17 cellular contexts compared by ENCODE assay signal in genomic region chr11:75023446-75024067, GRCh38. TPM values are rescaled to one million over a fixed set of nuclear protein-coding genes. Genes with fewer than 3 reads are reported as not detected.
DNase-seq lines count a peak whose midpoint lies in the region; ATAC-seq and TF ChIP-seq lines count a peak whose summit lies in the region.
"Had no signal": no experiment of that assay in that cellular context is flagged by ENCODE, and none has a peak within 500 bp of the region (broad histone marks: within the 10 kb centered on the region; RNA-seq: fewer than 3 reads in every experiment).

No MANE protein-coding gene starts in this region.

- H3K9me3 Mint-ChIP-seq in progenitor cell of endocrine pancreas (ENCODE audit: low read depth) (peaks cover 4% of the 10 kb centered on the region), endodermal cell (peaks cover 23% of the 10 kb centered on the region)

- DNase-seq in T-helper 17 cell, result no peak
- DNase-seq in inferior parietal cortex (ENCODE audit: extremely low spot score), result peak; percentile 8
- no peak for DNase-seq in progenitor cell of endocrine pancreas (ENCODE audit: low spot score, unreplicated experiment)
- no peak for DNase-seq in cerebellum (ENCODE audit: low spot score)
- DNase-seq in endodermal cell, result no peak
- no peak for DNase-seq in NCI-H524 (lab: John Stamatoyannopoulos, UW)

- H3K36me3 Mint-ChIP-seq in T-helper 17 cell (ENCODE audit: low read depth) (peaks cover 8% of the 10 kb centered on the region), progenitor cell of endocrine pancreas (ENCODE audit: insufficient read depth) (peaks cover 5% of the 10 kb centered on the region), endodermal cell (ENCODE audit: low read depth) (peaks cover 4% of the 10 kb centered on the region)

- H3K9me3 ChIP-seq in T-helper 17 cell (ENCODE audit: control insufficient read depth, low read length, poor library complexity, severe bottlenecking) (no peaks in the 10 kb centered on the region), endodermal cell (ENCODE audit: control insufficient read depth, low read length) (peaks cover 13% of the 10 kb centered on the region)
- H3K9me3 ChIP-seq: colonic mucosa, HAP-1, prostate gland had no signal

- H3K4me3 ChIP-seq in endodermal cell (ENCODE audit: low read length), result no peak overlapping the region
- H3K4me3 ChIP-seq: BLaER1 treated with 17β-estradiol and CSF1 and Interleukin-3, amounts not matched to agents 10 nM and 100 nM; colonic mucosa; HAP-1; heart left ventricle; prostate gland; SK-N-MC had no signal

- no peak overlapping the region for H3K9ac ChIP-seq in endodermal cell (ENCODE audit: extremely low read depth, low read length, poor library complexity, severe bottlenecking)
- H3K9ac ChIP-seq: BLaER1 treated with 17β-estradiol and CSF1 and Interleukin-3, amounts not matched to agents 10 nM and 100 nM had no signal

- H3K4me3 Mint-ChIP-seq in T-helper 17 cell (no peak overlapping the region), progenitor cell of endocrine pancreas (ENCODE audit: low read depth) (no peak overlapping the region), endodermal cell (no peak overlapping the region)
- H3K4me3 Mint-ChIP-seq: effector memory CD8-positive, alpha-beta T cell had no signal

- no peak overlapping the region for H3K27ac ChIP-seq in endodermal cell (ENCODE audit: low read depth, low read length)
- H3K27ac ChIP-seq: BLaER1 treated with 17β-estradiol and CSF1 and Interleukin-3, amounts not matched to agents 10 nM and 100 nM; brain microvascular endothelial cell; colonic mucosa; prostate gland; RWPE1; SK-N-MC had no signal

- ATAC-seq in GM19324 (IDR thresholded peaks at IDR 0.05; ENCODE audit: low FRiP score, unreplicated experiment) (peak; percentile 17), T-helper 17 cell (no peak), GM18870 (IDR thresholded peaks at IDR 0.05; ENCODE audit: unreplicated experiment) (no peak)

- H3K27me3 ChIP-seq in endodermal cell (ENCODE audit: control insufficient read depth, insufficient read depth, low read length, poor library complexity, severe bottlenecking), result peaks cover 11% of the 10 kb centered on the region
- H3K27me3 ChIP-seq: BLaER1 treated with 17β-estradiol and CSF1 and Interleukin-3, amounts not matched to agents 10 nM and 100 nM; brain microvascular endothelial cell; colonic mucosa; heart left ventricle had no signal

- 92 to 100% methylated on average over 2 to 6 of the region's 6 CpGs for WGBS in endodermal cell (ENCODE audit: insufficient coverage in 1 of 2, insufficient read length in 1 of 2), 2 experiments

- no peak for TF ChIP-seq CTCF in progenitor cell of endocrine pancreas (IDR thresholded peaks at IDR 0.05; ENCODE audit: unreplicated experiment)
- no peak for TF ChIP-seq CTCF in endodermal cell (conservative IDR thresholded peaks at IDR 0.05)

- H3K27ac Mint-ChIP-seq in T-helper 17 cell (peak overlapping the region; percentile 39), progenitor cell of endocrine pancreas (peak overlapping the region; percentile 59), endodermal cell (no peak overlapping the region)
- H3K27ac Mint-ChIP-seq: effector memory CD8-positive, alpha-beta T cell had no signal

- peaks cover 13% of the 10 kb centered on the region for H3K27me3 Mint-ChIP-seq in T-helper 17 cell
- peaks cover 3% of the 10 kb centered on the region for H3K27me3 Mint-ChIP-seq in progenitor cell of endocrine pancreas
- H3K27me3 Mint-ChIP-seq in endodermal cell (ENCODE audit: insufficient read depth), result peaks cover 4% of the 10 kb centered on the region
- H3K27me3 Mint-ChIP-seq: effector memory CD8-positive, alpha-beta T cell had no signal

- no peaks in the 10 kb centered on the region for H3K36me3 ChIP-seq in endodermal cell (ENCODE audit: control insufficient read depth, insufficient read depth, low read length)
- H3K36me3 ChIP-seq: brain microvascular endothelial cell, colonic mucosa, HAP-1, heart left ventricle, prostate gland had no signal

- H3K4me1 ChIP-seq in endodermal cell (ENCODE audit: control insufficient read depth, insufficient read depth, low read length), result no peaks in the 10 kb centered on the region
- H3K4me1 ChIP-seq: colonic mucosa, HAP-1, prostate gland had no signal

- peaks cover 2% of the 10 kb centered on the region for H3K4me1 Mint-ChIP-seq in T-helper 17 cell
- peaks cover 4% of the 10 kb centered on the region for H3K4me1 Mint-ChIP-seq in progenitor cell of endocrine pancreas (ENCODE audit: low read depth)
- no peaks in the 10 kb centered on the region for H3K4me1 Mint-ChIP-seq in endodermal cell

RNA-seq across cellular contexts. Expression of gene NEU3, which starts 34.8 kb away (rescaled TPM):
- total RNA-seq in T-helper 17 cell (10 to 100 TPM; 10.7 to 11.3 TPM), progenitor cell of endocrine pancreas (11.2 and 12.6 TPM in 2 replicates), cerebellum (19.3 TPM), endodermal cell (10 to 100 TPM in 1 of 2 donors, 1 to 10 TPM in 1; 9.1 to 10.8 TPM)
- polyA plus RNA-seq in endodermal cell (2013, experiment 1 of 2), result 7.7 TPM
- 7.0 TPM for polyA plus RNA-seq in endodermal cell (2013, experiment 2 of 2)
